ENCODE assay signal across 34 cellular contexts in genomic region chr10:123086281-123086680, GRCh38. TPM values are rescaled to one million over a fixed set of nuclear protein-coding genes. Genes with fewer than 3 reads are reported as not detected.
"Had no signal": no experiment of that assay in that cellular context is flagged by ENCODE, and none has a peak within 500 bp of the region (broad histone marks: within the 10 kb centered on the region; RNA-seq: fewer than 3 reads in every experiment).

No MANE protein-coding gene starts in this region.

- H3K4me1 Mint-ChIP-seq: endodermal cell, mesothelial cell of epicardium had no signal

- FAIRE-seq: endometrium, islet of Langerhans, keratinocyte had no signal

- H3K9me3 ChIP-seq: esophagus squamous epithelium, gastrocnemius medialis, heart right ventricle, left lung, lower lobe of right lung, mucosa of descending colon had no signal

- H3K4me1 ChIP-seq: esophagus squamous epithelium, gastrocnemius medialis, heart right ventricle, left lung, lower lobe of right lung had no signal

- ATAC-seq: effector memory CD8-positive, alpha-beta T cell; esophagus mucosa; gastrocnemius medialis; heart right ventricle; left cardiac atrium; left lung; left ventricle myocardium superior; lower lobe of right lung; mucosa of descending colon; naive thymus-derived CD8-positive, alpha-beta T cell had no signal

- H3K27me3 Mint-ChIP-seq: dendritic cell treated with granulocyte-macrophage colony-stimulating factor and Interleukin-4, amounts not matched to agents 40 ng/mL and 50 ng/mL, for 4 days had no signal

- H3K4me3 Mint-ChIP-seq: dendritic cell treated with granulocyte-macrophage colony-stimulating factor and Interleukin-4, amounts not matched to agents 40 ng/mL and 50 ng/mL, for 4 days; effector memory CD8-positive, alpha-beta T cell; endodermal cell; mesothelial cell of epicardium; naive B cell; naive thymus-derived CD8-positive, alpha-beta T cell had no signal

- H3K9me3 Mint-ChIP-seq: endodermal cell, mesothelial cell of epicardium had no signal

- H3K27ac Mint-ChIP-seq: dendritic cell treated with granulocyte-macrophage colony-stimulating factor and Interleukin-4, amounts not matched to agents 40 ng/mL and 50 ng/mL, for 4 days; effector memory CD8-positive, alpha-beta T cell; endodermal cell; mesothelial cell of epicardium had no signal

- H3K36me3 Mint-ChIP-seq: mesothelial cell of epicardium; naive B cell; naive thymus-derived CD8-positive, alpha-beta T cell had no signal

- H3K4me3 ChIP-seq: esophagus squamous epithelium, gastrocnemius medialis, heart right ventricle, left lung, lower lobe of right lung, mucosa of descending colon had no signal

- DNase-seq: cortex of kidney; effector CD8-positive, alpha-beta T cell; effector memory CD8-positive, alpha-beta T cell; endodermal cell; erythroblast; esophagus squamous epithelium; foreskin fibroblast; foreskin melanocyte; gastrocnemius medialis; glutamatergic neuron; head of caudate nucleus; heart right ventricle; hippocampal formation; left cardiac atrium; left lung; left ventricle myocardium superior; lower lobe of right lung; mesenchymal stem cell; mucosa of descending colon; naive B cell; naive thymus-derived CD8-positive, alpha-beta T cell had no signal

- H3K36me3 ChIP-seq: esophagus squamous epithelium, gastrocnemius medialis, heart right ventricle, left lung, lower lobe of right lung had no signal

- H3K27ac ChIP-seq: epithelial cell of prostate, esophagus squamous epithelium, gastrocnemius medialis, heart right ventricle, left lung, lower lobe of right lung had no signal

- H3K27me3 ChIP-seq: gastrocnemius medialis had no signal

RNA-seq across cellular contexts. Expression of gene HMX3, which starts 49.5 kb away (rescaled TPM):
- total RNA-seq: dermis microvascular lymphatic vessel endothelial cell; endodermal cell; esophagus mucosa; esophagus squamous epithelium; gastrocnemius medialis; glomerular endothelial cell; heart right ventricle; left lung; left ventricle myocardium superior; lower leg skin; lower lobe of right lung; lung microvascular endothelial cell; mesenteric fat pad; mesothelial cell of epicardium; myocyte; naive thymus-derived CD8-positive, alpha-beta T cell had no signal
- polyA plus RNA-seq: heart right ventricle; keratinocyte; naive thymus-derived CD8-positive, alpha-beta T cell had no signal
